Comparison of ENCODE assay signal across 3 cellular contexts in genomic region chr7:74349621-74350020, GRCh38.
"Had no signal": no experiment of that assay in that cellular context is flagged by ENCODE, and none has a peak within 500 bp of the region (broad histone marks: within the 10 kb centered on the region; RNA-seq: fewer than 3 reads in every experiment).

No MANE protein-coding gene starts in this region.

- ATAC-seq: GM12878 had no signal

- DNase-seq: GDM1, GF-D8 had no signal

- H3K4me3 ChIP-seq: GM12878 had no signal
